1 cellular context compared by ENCODE assay signal in genomic region chr22:42688241-42688913, GRCh38.
TF ChIP-seq lines count a peak whose summit lies in the region.

No MANE protein-coding gene starts in this region.

TF ChIP-seq in IMR-90, 13 proteins besides CTCF, POLR2A, EP300 and RAD21 (continued from another document):
- TF ChIP-seq ELK1 (IDR thresholded peaks at IDR 0.05; ENCODE audit: borderline replicate concordance, low read depth, low read length) (no peak), SMC3 (IDR thresholded peaks at IDR 0.05; ENCODE audit: low read depth, low read length) (no peak), MAZ (IDR thresholded peaks at IDR 0.05; ENCODE audit: borderline replicate concordance, low read depth, low read length) (peak; percentile 98)
TF ChIP-seq in IMR-90: peak in this region for 3.
